ENCODE assay signal across 1 cellular context in the genomic region with DNA sequence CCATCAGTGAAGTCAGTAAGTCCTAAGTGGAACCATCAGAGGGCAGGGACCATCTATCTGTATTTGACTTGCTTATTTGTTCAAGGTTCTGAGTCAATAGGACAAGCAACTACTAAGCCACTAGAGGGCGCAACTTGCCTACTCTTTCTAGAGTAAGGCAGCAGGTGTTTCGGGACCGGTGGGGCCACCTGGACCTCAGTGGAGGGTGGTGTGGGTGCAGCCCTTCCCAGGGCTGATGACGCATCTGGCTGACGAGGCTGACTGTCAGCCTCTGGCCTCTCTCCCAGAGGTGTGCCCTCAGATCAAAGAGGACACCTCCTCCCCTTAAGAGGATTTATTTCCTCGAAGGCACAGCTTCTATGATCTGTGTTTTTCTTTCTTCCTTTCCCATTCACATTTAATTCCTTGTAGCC.
TF ChIP-seq lines count a peak whose summit lies in the region.

No MANE protein-coding gene starts in this region.

TF ChIP-seq in GM12878, 131 proteins besides CTCF, POLR2A, EP300 and RAD21 (continued from another document):
- TF ChIP-seq BHLHE40 (IDR thresholded peaks at IDR 0.05; ENCODE audit: borderline replicate concordance in 1 of 2, low read depth in 2 of 2, low read length in 1 of 2) = peak in 1 of 2 experiments; percentile 17; a peak in 1 of 4 replicates
- TF ChIP-seq, protein P1, sequence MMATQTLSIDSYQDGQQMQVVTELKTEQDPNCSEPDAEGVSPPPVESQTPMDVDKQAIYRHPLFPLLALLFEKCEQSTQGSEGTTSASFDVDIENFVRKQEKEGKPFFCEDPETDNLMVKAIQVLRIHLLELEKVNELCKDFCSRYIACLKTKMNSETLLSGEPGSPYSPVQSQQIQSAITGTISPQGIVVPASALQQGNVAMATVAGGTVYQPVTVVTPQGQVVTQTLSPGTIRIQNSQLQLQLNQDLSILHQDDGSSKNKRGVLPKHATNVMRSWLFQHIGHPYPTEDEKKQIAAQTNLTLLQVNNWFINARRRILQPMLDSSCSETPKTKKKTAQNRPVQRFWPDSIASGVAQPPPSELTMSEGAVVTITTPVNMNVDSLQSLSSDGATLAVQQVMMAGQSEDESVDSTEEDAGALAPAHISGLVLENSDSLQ (IDR thresholded peaks at IDR 0.05) = peak; percentile 38; the same call in 1 of the 2 replicates
- TF ChIP-seq SMC3 (IDR thresholded peaks at IDR 0.05; ENCODE audit: borderline replicate concordance, low read length) = peak; percentile 85
- peak; percentile 96 for TF ChIP-seq TCF3 (IDR thresholded peaks at IDR 0.05; ENCODE audit: borderline replicate concordance, insufficient read depth, low read depth, low read length)
- TF ChIP-seq, protein P2, sequence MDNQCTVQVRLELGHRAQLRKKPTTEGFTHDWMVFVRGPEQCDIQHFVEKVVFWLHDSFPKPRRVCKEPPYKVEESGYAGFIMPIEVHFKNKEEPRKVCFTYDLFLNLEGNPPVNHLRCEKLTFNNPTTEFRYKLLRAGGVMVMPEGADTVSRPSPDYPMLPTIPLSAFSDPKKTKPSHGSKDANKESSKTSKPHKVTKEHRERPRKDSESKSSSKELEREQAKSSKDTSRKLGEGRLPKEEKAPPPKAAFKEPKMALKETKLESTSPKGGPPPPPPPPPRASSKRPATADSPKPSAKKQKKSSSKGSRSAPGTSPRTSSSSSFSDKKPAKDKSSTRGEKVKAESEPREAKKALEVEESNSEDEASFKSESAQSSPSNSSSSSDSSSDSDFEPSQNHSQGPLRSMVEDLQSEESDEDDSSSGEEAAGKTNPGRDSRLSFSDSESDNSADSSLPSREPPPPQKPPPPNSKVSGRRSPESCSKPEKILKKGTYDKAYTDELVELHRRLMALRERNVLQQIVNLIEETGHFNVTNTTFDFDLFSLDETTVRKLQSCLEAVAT (IDR thresholded peaks at IDR 0.05) = no peak
- TF ChIP-seq PAX5 (IDR thresholded peaks at IDR 0.05; ENCODE audit: borderline replicate concordance, low read depth, low read length) = no peak
- TF ChIP-seq JUNB (IDR thresholded peaks at IDR 0.05) = no peak
- TF ChIP-seq CREM (IDR thresholded peaks at IDR 0.05; ENCODE audit: low read depth) = no peak
- TF ChIP-seq MTA3 (IDR thresholded peaks at IDR 0.05; ENCODE audit: borderline replicate concordance, low read length) = no peak
- TF ChIP-seq POU2F2 (IDR thresholded peaks at IDR 0.05; ENCODE audit: borderline replicate concordance, low read depth, low read length) = 0 out of 3 replicates have a peak, but pooled peaks have one; percentile 24
- TF ChIP-seq, protein P3, sequence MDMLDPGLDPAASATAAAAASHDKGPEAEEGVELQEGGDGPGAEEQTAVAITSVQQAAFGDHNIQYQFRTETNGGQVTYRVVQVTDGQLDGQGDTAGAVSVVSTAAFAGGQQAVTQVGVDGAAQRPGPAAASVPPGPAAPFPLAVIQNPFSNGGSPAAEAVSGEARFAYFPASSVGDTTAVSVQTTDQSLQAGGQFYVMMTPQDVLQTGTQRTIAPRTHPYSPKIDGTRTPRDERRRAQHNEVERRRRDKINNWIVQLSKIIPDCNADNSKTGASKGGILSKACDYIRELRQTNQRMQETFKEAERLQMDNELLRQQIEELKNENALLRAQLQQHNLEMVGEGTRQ (IDR thresholded peaks at IDR 0.05; ENCODE audit: borderline replicate concordance, low read depth, low read length) = no peak
- peak; percentile 41; the same call in 1 of the 2 replicates for TF ChIP-seq IRF4 (IDR thresholded peaks at IDR 0.05; ENCODE audit: low read depth, low read length)
- TF ChIP-seq FOXK2 (IDR thresholded peaks at IDR 0.05) = no peak
- no peak for TF ChIP-seq RAD51 (IDR thresholded peaks at IDR 0.05)
TF ChIP-seq in GM12878: peak in this region for 9.
